Comparison of ENCODE assay signal across 10 cellular contexts in genomic region chr1:161885013-161885412, GRCh38.
A peak's percentile ranks its signal among the peaks of the same experiment; 100 is the strongest.
DNase-seq lines count a peak whose midpoint lies in the region; ATAC-seq, FAIRE-seq and TF ChIP-seq lines count a peak whose summit lies in the region.
"Had no signal": no experiment of that assay in that cellular context is flagged by ENCODE, and none has a peak within 500 bp of the region (broad histone marks: within the 10 kb centered on the region; RNA-seq: fewer than 3 reads in every experiment).

No MANE protein-coding gene starts in this region.

- H3K9me3 ChIP-seq in psoas muscle (no peaks in the 10 kb centered on the region), small intestine (ENCODE audit: control insufficient read depth, low read depth) (no peaks in the 10 kb centered on the region)

- peaks cover 32% of the 10 kb centered on the region for H3K4me1 ChIP-seq in psoas muscle
- H3K4me1 ChIP-seq in small intestine (ENCODE audit: control insufficient read depth in 2 of 2, insufficient read depth in 1 of 2, low read depth in 1 of 2, low read length in 1 of 2): no peaks in the 10 kb centered on the region

- H3K36me3 ChIP-seq in psoas muscle (ENCODE audit: insufficient read depth in 1 of 2, low read depth in 1 of 2) (peaks cover 0 to 4% of the 10 kb centered on the region in 2 donors), small intestine (ENCODE audit: control insufficient read depth in 2 of 2, insufficient read depth in 2 of 2, low read length in 2 of 2) (peaks cover 0 to 4% of the 10 kb centered on the region in 2 donors)

- H3K27me3 ChIP-seq in psoas muscle (ENCODE audit: insufficient read depth in 3 of 3, low read length in 2 of 3): no peaks in the 10 kb centered on the region
- H3K27me3 ChIP-seq in small intestine (ENCODE audit: control insufficient read depth in 2 of 2, insufficient read depth in 2 of 2, low read length in 2 of 2): no peaks in the 10 kb centered on the region

- ATAC-seq in psoas muscle (peak in 3 of 4 donors; percentile 65 to 78 (median 67)), GM19395 (IDR thresholded peaks at IDR 0.05; ENCODE audit: unreplicated experiment) (no peak), GM21529 (IDR thresholded peaks at IDR 0.05; ENCODE audit: unreplicated experiment) (no peak)

- H3K4me3 ChIP-seq in epithelial cell of esophagus (ENCODE audit: low read length): no peak overlapping the region
- H3K4me3 ChIP-seq in psoas muscle: peak overlapping the region; percentile 23
- no peak overlapping the region for H3K4me3 ChIP-seq in small intestine (ENCODE audit: low read depth in 1 of 2, low read length in 2 of 2)

- FAIRE-seq in small intestine (lab: Jason Lieb, UNC): no peak

- WGBS in psoas muscle, 3 donors: 82 to 97% (median 87%) methylated on average over 1 of the region's 1 CpG
- 79 to 96% (median 92%) methylated on average over 1 of the region's 1 CpG for WGBS in small intestine, 3 donors

- intact Hi-C loops in psoas muscle (cut with DNase I): no loop called here

- no peak for TF ChIP-seq CTCF in epithelial cell of esophagus (IDR thresholded peaks at IDR 0.05; ENCODE audit: insufficient read depth, low read depth, low read length, missing control alignments)
- no peak for TF ChIP-seq CTCF in psoas muscle (IDR thresholded peaks at IDR 0.05)

- H3K27ac ChIP-seq in psoas muscle (no peak overlapping the region), small intestine (ENCODE audit: low read depth in 1 of 2, low read length in 1 of 2) (no peak overlapping the region)

- peak; percentile 11 for DNase-seq in Daoy (ENCODE audit: low read depth)
- DNase-seq in M059J (ENCODE audit: low read depth): peak; percentile 81
- DNase-seq in epithelial cell of esophagus (ENCODE audit: low read depth): peak; percentile 74
- no peak for DNase-seq in psoas muscle
- DNase-seq in inferior parietal cortex (ENCODE audit: extremely low spot score): no peak
- DNase-seq in small intestine: no peak
- DNase-seq: MM.1S, nephron progenitor cell had no signal

Comparison
In these comparisons a context has a peak if more than half of its experiments do, and no peak if none do; other contexts are left out.
1. DNase-seq: peak in Daoy (single experiment), M059J (single experiment) and epithelial cell of esophagus (single experiment); none in psoas muscle (0 of 2), inferior parietal cortex (single experiment) and small intestine (single experiment).
2. ATAC-seq: peak in psoas muscle (3 of 4); none in GM19395 (single experiment) and GM21529 (single experiment).